11 cellular contexts compared by ENCODE assay signal in genomic region chr10:70487824-70488223, GRCh38. TPM values are rescaled to one million over a fixed set of nuclear protein-coding genes. Genes with fewer than 3 reads are reported as not detected.
"Had no signal": no experiment of that assay in that cellular context is flagged by ENCODE, and none has a peak within 500 bp of the region (broad histone marks: within the 10 kb centered on the region; RNA-seq: fewer than 3 reads in every experiment).

No MANE protein-coding gene starts in this region.

- H3K4me1 ChIP-seq: HAP-1 had no signal

- H3K9me3 ChIP-seq: HAP-1 had no signal

- H3K4me2 ChIP-seq: KMS-11 had no signal

- ATAC-seq: HCT116, HepG2 had no signal

- H3K27ac ChIP-seq: GM23248, HL-60, KMS-11 had no signal

- H3K9ac ChIP-seq: GM23248, KMS-11 had no signal

- H3K4me3 ChIP-seq: GM23248, HAP-1 had no signal

- H2AFZ ChIP-seq: GM23248 had no signal

- DNase-seq: GM23248, GOT3, H7, KBM-7 had no signal

RNA-seq across cellular contexts. Expression of gene PALD1, which starts 9.3 kb away (rescaled TPM):
- total RNA-seq: GM23248 had no signal
- polyA plus RNA-seq: GM23248 had no signal

RNA-seq across cellular contexts. Expression of gene NODAL, which starts 46.3 kb away (rescaled TPM):
- total RNA-seq: GM23248, H4, HepG2, HT1080 had no signal
- polyA plus RNA-seq: GM23248, HepG2 had no signal
